8 cellular contexts compared by ENCODE assay signal in the genomic region with DNA sequence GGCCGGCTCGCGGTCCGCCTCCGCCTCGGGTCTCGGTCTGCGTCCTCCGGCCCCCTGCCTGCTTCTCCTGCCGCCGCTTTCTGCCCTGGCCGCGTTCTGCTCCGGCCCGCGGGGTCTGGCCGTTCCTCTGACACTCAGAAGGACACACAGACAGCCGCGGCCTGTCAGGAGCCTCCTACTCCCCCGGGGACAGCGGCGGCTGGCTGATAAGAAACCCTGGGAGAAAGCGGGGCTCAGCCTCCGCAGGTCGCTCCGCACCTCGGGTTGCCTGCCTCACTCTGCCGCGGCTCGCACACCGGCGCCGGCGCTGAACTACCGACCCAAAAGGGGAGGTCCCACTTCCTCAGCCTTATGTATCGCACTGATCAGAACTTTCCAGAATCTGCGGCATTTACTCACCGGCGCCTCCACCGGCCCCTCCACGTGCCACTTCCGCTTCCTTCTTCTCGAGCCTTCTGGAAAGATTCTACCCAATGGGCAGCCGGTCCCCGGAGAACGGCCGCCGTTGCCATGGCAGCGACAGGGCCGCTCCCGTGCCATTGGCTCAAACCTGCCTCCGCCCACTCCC. TPM values are rescaled to one million over a fixed set of nuclear protein-coding genes. Genes with fewer than 3 reads are reported as not detected.
DNase-seq lines count a peak whose midpoint lies in the region; ATAC-seq and TF ChIP-seq lines count a peak whose summit lies in the region.

A gene (minus strand): TSS at position 322 of the 568 bp plus-strand sequence. CDS start 322 bp downstream, outside the sequence.

- H3K9ac ChIP-seq in SU-DHL-6 (ENCODE audit: low read length), result peak within 1 kb of the TSS; percentile 89

- peaks cover 3% of the 10 kb centered on the region; the same call in 1 of the 2 replicates for H4K20me1 ChIP-seq in SU-DHL-6 (ENCODE audit: low read depth, low read length)

- H3K9me3 ChIP-seq in SU-DHL-6 (ENCODE audit: insufficient read depth, low read length) (no peaks in the 10 kb centered on the region), upper lobe of right lung (no peaks in the 10 kb centered on the region)

- intact Hi-C loops in left cardiac atrium (cut with DNase I) (loop anchor here in 1 of 2 donors (5.0 kb wide), 1 partner anchor 36 kb away; a partner anchor contains a TSS), posterior vena cava (cut with DNase I) (no loop called here), upper lobe of right lung (cut with DNase I) (no loop called here)

- no peaks in the 10 kb centered on the region for H3F3A ChIP-seq in SU-DHL-6 (ENCODE audit: insufficient read depth)

- peak; percentile 91 for DNase-seq in NCI-H128 (lab: John Stamatoyannopoulos, UW; ENCODE audit: unreplicated experiment)
- DNase-seq in amniotic epithelial cell (ENCODE audit: low read depth), result peak; percentile 96
- DNase-seq in left cardiac atrium, result peak; percentile 100
- peak; percentile 100 for DNase-seq in posterior vena cava (ENCODE audit: low spot score)
- DNase-seq in upper lobe of right lung, result peak; percentile 100

- TF ChIP-seq CTCF in GM12874 (IDR thresholded peaks at IDR 0.05; ENCODE audit: insufficient read depth, low read depth, low read length) (peak; percentile 32; the same call in 1 of the 2 replicates), SU-DHL-6 (IDR thresholded peaks at IDR 0.05; ENCODE audit: insufficient read depth, low read length, poor library complexity, severe bottlenecking) (no peak), upper lobe of right lung (IDR thresholded peaks at IDR 0.05) (peak; percentile 36)

- H3K4me1 ChIP-seq in upper lobe of right lung, result peaks cover 18% of the 10 kb centered on the region

- H3K27ac ChIP-seq in SU-DHL-6 (ENCODE audit: low read depth, low read length) (peak within 1 kb of the TSS; percentile 69), upper lobe of right lung (peak within 1 kb of the TSS; percentile 84)

- H3K4me3 ChIP-seq in SU-DHL-6 (ENCODE audit: insufficient read depth, low read length, poor library complexity, severe bottlenecking) (peak within 1 kb of the TSS; percentile 85), upper lobe of right lung (peak within 1 kb of the TSS; percentile 86)

- H3K36me3 ChIP-seq in SU-DHL-6 (ENCODE audit: low read length) (peaks cover 21% of the 10 kb centered on the region), upper lobe of right lung (peaks cover 18% of the 10 kb centered on the region)

- ATAC-seq in HG02678 (IDR thresholded peaks at IDR 0.05; ENCODE audit: unreplicated experiment) (peak; percentile 83), left cardiac atrium (peak; percentile 96 to 97), upper lobe of right lung (peak; percentile 96)

- H3K9me2 ChIP-seq in SU-DHL-6 (replicated peaks; ENCODE audit: insufficient read depth, low read length), result no peaks in the 10 kb centered on the region

- peak within 1 kb of the TSS; percentile 88 for H3K4me2 ChIP-seq in SU-DHL-6 (ENCODE audit: low read depth, low read length, poor library complexity, severe bottlenecking)

- H3K27me3 ChIP-seq in SU-DHL-6 (ENCODE audit: low read length) (no peaks in the 10 kb centered on the region), upper lobe of right lung (no peaks in the 10 kb centered on the region)

- peak within 1 kb of the TSS; percentile 76 for H2AFZ ChIP-seq in SU-DHL-6 (ENCODE audit: low read depth, low read length, severe bottlenecking)

- H3K79me2 ChIP-seq in SU-DHL-6 (ENCODE audit: insufficient read depth, low read length), result peaks cover 50% of the 10 kb centered on the region

RNA-seq across cellular contexts. Expression of the gene that starts here (rescaled TPM):
- total RNA-seq in left cardiac atrium, result 10 to 100 TPM; 49.0 to 83.2 TPM
- total RNA-seq in posterior vena cava, result 10 to 100 TPM; 42.3 to 54.1 TPM
- 79.8 TPM for total RNA-seq in upper lobe of right lung

Comparison
In these comparisons a context has a peak if more than half of its experiments do, and no peak if none do; other contexts are left out.
1. Peak in every context shown above with its lines: DNase-seq, ATAC-seq, H3K4me3 ChIP-seq and H3K27ac ChIP-seq.